In genomic region chr5:68122439-68122906, GRCh38 we compare ENCODE assay signal across 21 cellular contexts.
A peak's percentile ranks its signal among the peaks of the same experiment; 100 is the strongest.
DNase-seq lines count a peak whose midpoint lies in the region; ATAC-seq, FAIRE-seq and TF ChIP-seq lines count a peak whose summit lies in the region.
"Had no signal": no experiment of that assay in that cellular context is flagged by ENCODE, and none has a peak within 500 bp of the region (broad histone marks: within the 10 kb centered on the region; RNA-seq: fewer than 3 reads in every experiment).

No MANE protein-coding gene starts in this region.

- no peak for FAIRE-seq in GM19239 (lab: Jason Lieb, UNC)
- FAIRE-seq: A204.1, frontal cortex, islet of Langerhans had no signal

- H3K4me3 Mint-ChIP-seq in activated T-cell treated with anti-CD3 and anti-CD28 coated beads, Interleukin-2, amount 50 U/mL, for 72 hours: no peak overlapping the region
- no peak overlapping the region for H3K4me3 Mint-ChIP-seq in stimulated activated naive CD8-positive, alpha-beta T cell treated with anti-CD3 and anti-CD28 coated beads, Interleukin-15, amount 100 ng/mL, for 72 hours
- H3K4me3 Mint-ChIP-seq in nephron progenitor cell: no peak overlapping the region
- H3K4me3 Mint-ChIP-seq: activated T-helper 17 cell treated with anti-CD3 and anti-CD28 coated beads, Interleukin-2, amount 50 U/mL, for 72 hours had no signal

- H3K36me3 Mint-ChIP-seq in activated T-cell treated with anti-CD3 and anti-CD28 coated beads, Interleukin-2, amount 50 U/mL, for 72 hours (ENCODE audit: insufficient read depth in 2 of 2): no peaks in the 10 kb centered on the region
- H3K36me3 Mint-ChIP-seq in nephron progenitor cell (ENCODE audit: low read depth): no peaks in the 10 kb centered on the region

- H3K9me3 Mint-ChIP-seq in activated T-cell treated with anti-CD3 and anti-CD28 coated beads, Interleukin-2, amount 50 U/mL, for 72 hours: peaks cover 0 to 2% of the 10 kb centered on the region in 2 donors
- H3K9me3 Mint-ChIP-seq in stimulated activated naive CD8-positive, alpha-beta T cell treated with anti-CD3 and anti-CD28 coated beads, Interleukin-15, amount 100 ng/mL, for 72 hours: peaks cover 7 to 10% of the 10 kb centered on the region in 2 donors
- H3K9me3 Mint-ChIP-seq in nephron progenitor cell: peaks cover 14% of the 10 kb centered on the region
- H3K9me3 Mint-ChIP-seq: activated T-helper 17 cell treated with anti-CD3 and anti-CD28 coated beads, Interleukin-2, amount 50 U/mL, for 72 hours had no signal

- H3K4me1 Mint-ChIP-seq in activated T-cell treated with anti-CD3 and anti-CD28 coated beads, Interleukin-2, amount 50 U/mL, for 72 hours (ENCODE audit: low read depth): peaks cover 15% of the 10 kb centered on the region
- H3K4me1 Mint-ChIP-seq in stimulated activated naive CD8-positive, alpha-beta T cell treated with anti-CD3 and anti-CD28 coated beads, Interleukin-15, amount 100 ng/mL, for 72 hours: peaks cover 35% of the 10 kb centered on the region
- H3K4me1 Mint-ChIP-seq in nephron progenitor cell: peaks cover 5% of the 10 kb centered on the region

- DNase-seq in activated T-cell treated with anti-CD3 and anti-CD28 coated beads, Interleukin-2, amount 50 U/mL, for 72 hours: no peak
- no peak for DNase-seq in activated T-cell treated with anti-CD3 and anti-CD28 coated beads for 4 hours
- peak; percentile 18 for DNase-seq in NCI-H345 treated with DMSO at 0.1 percent for 48 hours (lab: John Stamatoyannopoulos, UW; ENCODE audit: unreplicated experiment)
- peak; percentile 71 to 75 for DNase-seq in left colon
- no peak for DNase-seq in stimulated activated naive CD8-positive, alpha-beta T cell treated with anti-CD3 and anti-CD28 coated beads, Interleukin-15, amount 100 ng/mL, for 72 hours
- DNase-seq in glomerular visceral epithelial cell (ENCODE audit: extremely low spot score): no peak
- DNase-seq in GM19239 (ENCODE audit: insufficient read length, low spot score): no peak
- DNase-seq in nephron progenitor cell: no peak
- DNase-seq: amniotic stem cell; erythroblast; hypothalamus; IMR-90; NCI-H187; NCI-H446 treated with DMSO at 0.1 percent for 48 hours; RPMI8226; stimulated activated CD8-positive, alpha-beta memory T cell treated with anti-CD3 and anti-CD28 coated beads, Interleukin-4, amount 100 ng/mL, for 48 hours had no signal

- TF ChIP-seq CTCF in nephron progenitor cell (IDR thresholded peaks at IDR 0.05): no peak

- ATAC-seq in activated T-cell treated with anti-CD3 and anti-CD28 coated beads, Interleukin-2, amount 50 U/mL, for 72 hours (replicated peaks in 1 of 2): peak in 1 of 2 donors; percentile 23
- peak; percentile 100 for ATAC-seq in left colon
- peak; percentile 67 for ATAC-seq in stimulated activated naive CD8-positive, alpha-beta T cell treated with anti-CD3 and anti-CD28 coated beads, Interleukin-15, amount 100 ng/mL, for 72 hours
- ATAC-seq: activated CD4-positive, CD25-positive, alpha-beta regulatory T cell treated with anti-CD3 and anti-CD28 coated beads, Interleukin-2, amount 50 U/mL, for 24 hours; activated T-helper 17 cell treated with anti-CD3 and anti-CD28 coated beads, Interleukin-2, amount 50 U/mL, for 72 hours had no signal

- peak overlapping the region; percentile 16 for H3K27ac Mint-ChIP-seq in activated T-cell treated with anti-CD3 and anti-CD28 coated beads, Interleukin-2, amount 50 U/mL, for 72 hours
- no peak overlapping the region for H3K27ac Mint-ChIP-seq in stimulated activated naive CD8-positive, alpha-beta T cell treated with anti-CD3 and anti-CD28 coated beads, Interleukin-15, amount 100 ng/mL, for 72 hours
- no peak overlapping the region for H3K27ac Mint-ChIP-seq in nephron progenitor cell
- H3K27ac Mint-ChIP-seq: activated T-helper 17 cell treated with anti-CD3 and anti-CD28 coated beads, Interleukin-2, amount 50 U/mL, for 72 hours had no signal

- no peaks in the 10 kb centered on the region for H3K27me3 Mint-ChIP-seq in activated T-cell treated with anti-CD3 and anti-CD28 coated beads, Interleukin-2, amount 50 U/mL, for 72 hours (ENCODE audit: low read depth)
- peaks cover 37% of the 10 kb centered on the region for H3K27me3 Mint-ChIP-seq in stimulated activated naive CD8-positive, alpha-beta T cell treated with anti-CD3 and anti-CD28 coated beads, Interleukin-15, amount 100 ng/mL, for 72 hours
- H3K27me3 Mint-ChIP-seq in nephron progenitor cell (ENCODE audit: low read depth, poor library complexity): peaks cover 4% of the 10 kb centered on the region
- H3K27me3 Mint-ChIP-seq: activated T-helper 17 cell treated with anti-CD3 and anti-CD28 coated beads, Interleukin-2, amount 50 U/mL, for 72 hours had no signal

- intact Hi-C loops in left colon (cut with DNase I, micrococcal nuclease): no loop called here

Comparison
In these comparisons a context has a peak if more than half of its experiments do, and no peak if none do; other contexts are left out.
1. DNase-seq: peak in NCI-H345 treated with DMSO at 0.1 percent for 48 hours (single experiment) and left colon (2 of 2); none in activated T-cell treated with anti-CD3 and anti-CD28 coated beads, Interleukin-2, amount 50 U/mL, for 72 hours (0 of 2), activated T-cell treated with anti-CD3 and anti-CD28 coated beads for 4 hours (single experiment), stimulated activated naive CD8-positive, alpha-beta T cell treated with anti-CD3 and anti-CD28 coated beads, Interleukin-15, amount 100 ng/mL, for 72 hours (0 of 2), glomerular visceral epithelial cell (single experiment), GM19239 (single experiment) and nephron progenitor cell (single experiment).